Comparison of ENCODE assay signal across 22 cellular contexts in genomic region chr20:32330555-32330897, GRCh38.
"Had no signal": no experiment of that assay in that cellular context is flagged by ENCODE, and none has a peak within 500 bp of the region (broad histone marks: within the 10 kb centered on the region; RNA-seq: fewer than 3 reads in every experiment).

No MANE protein-coding gene starts in this region.

- H3K9me3 Mint-ChIP-seq: activated B cell treated with CpG ODN at 0.5 μM for 24 hours; activated CD4-positive, alpha-beta T cell treated with anti-CD3 and anti-CD28 coated beads, Interleukin-2, amount 10 ng/mL, durations not matched to agents 24 days and 14 days; activated naive CD4-positive, alpha-beta T cell treated with anti-CD3 and anti-CD28 coated beads, Interleukin-2, amount 10 ng/mL, durations not matched to agents 7 days and 5 days; activated naive CD8-positive, alpha-beta T cell treated with anti-CD3 and anti-CD28 coated beads, Interleukin-2, amount 10 ng/mL, durations not matched to agents 7 days and 5 days; activated T-helper 17 cell treated with anti-CD3 and anti-CD28 coated beads, Interleukin-2, amount 50 U/mL, for 72 hours had no signal

- DNase-seq: activated B cell treated with CpG ODN at 0.5 μM for 24 hours; activated CD4-positive, alpha-beta T cell treated with anti-CD3 and anti-CD28 coated beads for 1 hour; activated CD4-positive, alpha-beta T cell treated with anti-CD3 and anti-CD28 coated beads, Interleukin-2, amount 10 ng/mL, durations not matched to agents 24 days and 14 days; activated CD4-positive, alpha-beta T cell treated with anti-CD3 and anti-CD28 coated beads, Interleukin-2, amount 50 U/mL, for 48 hours; activated CD8-positive, alpha-beta memory T cell treated with anti-CD3 and anti-CD28 coated beads, Interleukin-2, amount 10 ng/mL, durations not matched to agents 7 days and 5 days; activated gamma-delta T cell treated with Interleukin-2 at 50 U/mL for 16 hours; activated naive CD4-positive, alpha-beta T cell treated with anti-CD3 and anti-CD28 coated beads, Interleukin-2, amount 10 ng/mL, durations not matched to agents 7 days and 5 days; activated naive CD8-positive, alpha-beta T cell treated with anti-CD3 and anti-CD28 coated beads, Interleukin-2, amount 10 ng/mL, durations not matched to agents 7 days and 5 days; activated T-cell treated with anti-CD3 and anti-CD28 coated beads, Interleukin-2, amount 50 U/mL, for 48 hours; aorta; central memory CD4-positive, alpha-beta T cell; MM.1S; NCI-H1105 treated with DMSO at 0.1 percent for 48 hours; NCI-H1436 treated with DMSO at 0.1 percent for 48 hours; NCI-H187; PC-3; SIG-M5; T-helper 17 cell; T-helper 9 cell had no signal

- H3K4me3 Mint-ChIP-seq: activated B cell treated with CpG ODN at 0.5 μM for 24 hours; activated CD4-positive, alpha-beta T cell treated with anti-CD3 and anti-CD28 coated beads, Interleukin-2, amount 10 ng/mL, durations not matched to agents 24 days and 14 days; activated CD8-positive, alpha-beta memory T cell treated with anti-CD3 and anti-CD28 coated beads, Interleukin-2, amount 10 ng/mL, durations not matched to agents 7 days and 5 days; activated naive CD4-positive, alpha-beta T cell treated with anti-CD3 and anti-CD28 coated beads, Interleukin-2, amount 10 ng/mL, durations not matched to agents 7 days and 5 days; activated naive CD8-positive, alpha-beta T cell treated with anti-CD3 and anti-CD28 coated beads, Interleukin-2, amount 10 ng/mL, durations not matched to agents 7 days and 5 days; activated T-helper 17 cell treated with anti-CD3 and anti-CD28 coated beads, Interleukin-2, amount 50 U/mL, for 72 hours; T-helper 17 cell had no signal

- ATAC-seq: activated CD8-positive, alpha-beta memory T cell treated with anti-CD3 and anti-CD28 coated beads, Interleukin-2, amount 10 ng/mL, durations not matched to agents 7 days and 5 days; activated T-helper 17 cell treated with anti-CD3 and anti-CD28 coated beads, Interleukin-2, amount 50 U/mL, for 72 hours; PC-3; T-helper 17 cell had no signal

- H3K27me3 Mint-ChIP-seq: activated B cell treated with CpG ODN at 0.5 μM for 24 hours; activated CD4-positive, alpha-beta T cell treated with anti-CD3 and anti-CD28 coated beads, Interleukin-2, amount 10 ng/mL, durations not matched to agents 24 days and 14 days; activated CD8-positive, alpha-beta memory T cell treated with anti-CD3 and anti-CD28 coated beads, Interleukin-2, amount 10 ng/mL, durations not matched to agents 7 days and 5 days; activated naive CD4-positive, alpha-beta T cell treated with anti-CD3 and anti-CD28 coated beads, Interleukin-2, amount 10 ng/mL, durations not matched to agents 7 days and 5 days; activated naive CD8-positive, alpha-beta T cell treated with anti-CD3 and anti-CD28 coated beads, Interleukin-2, amount 10 ng/mL, durations not matched to agents 7 days and 5 days; activated T-helper 17 cell treated with anti-CD3 and anti-CD28 coated beads, Interleukin-2, amount 50 U/mL, for 72 hours; T-helper 17 cell had no signal

- FAIRE-seq: bronchial epithelial cell, RCC 7860 had no signal

- H3K27ac Mint-ChIP-seq: activated B cell treated with CpG ODN at 0.5 μM for 24 hours; activated CD4-positive, alpha-beta T cell treated with anti-CD3 and anti-CD28 coated beads, Interleukin-2, amount 10 ng/mL, durations not matched to agents 24 days and 14 days; activated CD8-positive, alpha-beta memory T cell treated with anti-CD3 and anti-CD28 coated beads, Interleukin-2, amount 10 ng/mL, durations not matched to agents 7 days and 5 days; activated naive CD4-positive, alpha-beta T cell treated with anti-CD3 and anti-CD28 coated beads, Interleukin-2, amount 10 ng/mL, durations not matched to agents 7 days and 5 days; activated naive CD8-positive, alpha-beta T cell treated with anti-CD3 and anti-CD28 coated beads, Interleukin-2, amount 10 ng/mL, durations not matched to agents 7 days and 5 days; activated T-helper 17 cell treated with anti-CD3 and anti-CD28 coated beads, Interleukin-2, amount 50 U/mL, for 72 hours; T-helper 17 cell had no signal
